In the genomic region with DNA sequence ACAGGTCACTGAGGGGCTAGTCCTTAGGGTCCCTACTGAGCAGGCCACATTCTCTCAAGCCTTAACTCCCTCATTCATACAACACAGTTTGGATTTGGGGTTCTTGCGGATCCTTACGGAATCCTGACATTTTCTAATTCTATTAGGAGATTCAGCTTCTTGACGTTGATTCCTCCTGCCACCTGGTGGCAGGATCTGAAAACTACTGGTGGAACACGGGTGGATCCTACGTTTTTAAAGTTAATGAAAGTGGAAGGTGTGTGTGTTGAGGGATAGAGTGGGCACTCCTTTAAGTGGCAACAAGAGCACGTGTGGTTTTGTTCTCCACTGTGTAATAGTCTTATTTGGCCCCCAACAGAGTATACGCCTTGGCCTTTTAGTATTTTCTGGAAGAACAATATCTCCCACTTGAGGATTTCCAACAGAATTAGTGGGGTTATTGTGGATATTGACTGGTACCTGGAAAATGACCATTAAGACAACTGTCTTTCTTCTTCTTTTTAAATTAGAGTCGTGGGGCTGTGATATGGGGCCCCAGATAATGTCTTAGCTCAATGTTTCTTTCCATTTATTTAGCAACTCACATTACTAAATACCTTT, we compare ENCODE assay signal across 8 cellular contexts. TPM values are rescaled to one million over a fixed set of nuclear protein-coding genes. Genes with fewer than 3 reads are reported as not detected.
DNase-seq lines count a peak whose midpoint lies in the region; ATAC-seq and TF ChIP-seq lines count a peak whose summit lies in the region.

No MANE protein-coding gene starts in this region.

- H3K27ac Mint-ChIP-seq in naive thymus-derived CD4-positive, alpha-beta T cell = no peak overlapping the region

- H3K4me1 ChIP-seq in naive thymus-derived CD4-positive, alpha-beta T cell (ENCODE audit: control insufficient read depth in 2 of 2, insufficient read depth in 2 of 2, low read length in 2 of 2) = no peaks in the 10 kb centered on the region
- peaks cover 0 to 8% (median 3%) of the 10 kb centered on the region in 4 donors for H3K4me1 ChIP-seq in stomach

- no peak for TF ChIP-seq POLR2A in stomach (IDR thresholded peaks at IDR 0.05)

- no peaks in the 10 kb centered on the region for H3K9me3 ChIP-seq in naive thymus-derived CD4-positive, alpha-beta T cell (ENCODE audit: control insufficient read depth in 2 of 3, low read length in 3 of 3)
- H3K9me3 ChIP-seq in stomach = no peaks in the 10 kb centered on the region

- TF ChIP-seq CTCF in stomach (IDR thresholded peaks at IDR 0.05) = peak in 5 of 7 experiments; percentile 59 to 82 (median 73)

- POLR2A ChIA-PET in naive thymus-derived CD4-positive, alpha-beta T cell (lab: Charles Lee) = interaction anchor here (1.0 kb wide), 1 partner anchor 50 kb away, joined by 3 read pairs; no protein-coding TSS in a partner anchor

- intact Hi-C loops in naive thymus-derived CD4-positive, alpha-beta T cell (cut with micrococcal nuclease) = loop anchor here (1.0 to 10.0 kb wide), 9 partner anchors 19 to 693 kb away; partner anchors contain the start of genes IDNK (in 2 of the 2) and KIF27 (in 1 of the 2)
- intact Hi-C loops in stomach (cut with DNase I; ENCODE audit: low total_unique reads) = no loop called here

- H3K4me1 Mint-ChIP-seq in naive thymus-derived CD4-positive, alpha-beta T cell = peaks cover 0 to 35% (median 0%) of the 10 kb centered on the region in 7 donors

- H3K27me3 ChIP-seq in naive thymus-derived CD4-positive, alpha-beta T cell (ENCODE audit: control insufficient read depth in 2 of 2, insufficient read depth in 2 of 2, low read length in 2 of 2) = no peaks in the 10 kb centered on the region
- no peaks in the 10 kb centered on the region for H3K27me3 ChIP-seq in stomach

- no peak for TF ChIP-seq EP300 in stomach (IDR thresholded peaks at IDR 0.05)

- H3K4me3 ChIP-seq in naive thymus-derived CD4-positive, alpha-beta T cell (ENCODE audit: low read length) = no peak overlapping the region
- no peak overlapping the region for H3K4me3 ChIP-seq in stomach

- H3K36me3 Mint-ChIP-seq in naive thymus-derived CD4-positive, alpha-beta T cell = no peaks in the 10 kb centered on the region

- no peak overlapping the region for H3K27ac ChIP-seq in naive thymus-derived CD4-positive, alpha-beta T cell (ENCODE audit: low read depth, low read length)
- no peak overlapping the region for H3K27ac ChIP-seq in stomach

- DNase-seq in ELF-1 (ENCODE audit: low read depth, low spot score) = peak; percentile 38
- peak; percentile 81 for DNase-seq in NCI-H748 (lab: John Stamatoyannopoulos, UW; ENCODE audit: unreplicated experiment)
- peak; percentile 4 to 15 for DNase-seq in activated CD8-positive, alpha-beta memory T cell treated with anti-CD3 and anti-CD28 coated beads for 4 hours (ENCODE audit: low read depth in 2 of 2)
- DNase-seq in epidermal melanocyte (ENCODE audit: insufficient read length, low spot score) = peak; percentile 61
- DNase-seq in naive thymus-derived CD4-positive, alpha-beta T cell = peak; percentile 9 to 49 (median 39)
- DNase-seq in stomach = peak; percentile 59
- no peak for DNase-seq in cortex of kidney (lab: John Stamatoyannopoulos, UW)

- peaks cover 0 to 1% (median 0%) of the 10 kb centered on the region in 11 donors for H3K9me3 Mint-ChIP-seq in naive thymus-derived CD4-positive, alpha-beta T cell

- CTCF ChIA-PET in naive thymus-derived CD4-positive, alpha-beta T cell (lab: Charles Lee) = interaction anchor here (0.8 to 1.3 kb wide), 5 partner anchors 19 to 378 kb away, joined by 3 read pairs; no protein-coding TSS in a partner anchor

- peak; percentile 66 for ATAC-seq in HG02884 (IDR thresholded peaks at IDR 0.05; ENCODE audit: unreplicated experiment)
- peak; percentile 73 for ATAC-seq in naive thymus-derived CD4-positive, alpha-beta T cell

- no peaks in the 10 kb centered on the region for H3K36me3 ChIP-seq in naive thymus-derived CD4-positive, alpha-beta T cell (ENCODE audit: control insufficient read depth in 2 of 3, insufficient read depth in 3 of 3, low read length in 3 of 3)
- H3K36me3 ChIP-seq in stomach = no peaks in the 10 kb centered on the region

- H3K27me3 Mint-ChIP-seq in naive thymus-derived CD4-positive, alpha-beta T cell = no peaks in the 10 kb centered on the region

- H3K4me3 Mint-ChIP-seq in naive thymus-derived CD4-positive, alpha-beta T cell = peak overlapping the region in 1 of 10 donors; percentile 13

- 8 to 14% (median 9%) methylated on average over 8 of the region's 8 CpGs for WGBS in stomach, 5 donors

RNA-seq across cellular contexts. Expression of gene SLC28A3, which starts 25.2 kb away (rescaled TPM):
- under 1 TPM in 1 of 5 experiments, not detected in 4; 0.51 TPM for total RNA-seq in naive thymus-derived CD4-positive, alpha-beta T cell
- not detected for polyA plus RNA-seq in naive thymus-derived CD4-positive, alpha-beta T cell
- 1 to 10 TPM in 3 of 5 donors, under 1 TPM in 1, not detected in 1; 0.58 to 1.8 (median 1.3) TPM for total RNA-seq in stomach
- polyA plus RNA-seq in stomach = 1 to 10 TPM in 2 of 3 donors, not detected in 1; 1.1 to 6.3 TPM
